In the genomic region with DNA sequence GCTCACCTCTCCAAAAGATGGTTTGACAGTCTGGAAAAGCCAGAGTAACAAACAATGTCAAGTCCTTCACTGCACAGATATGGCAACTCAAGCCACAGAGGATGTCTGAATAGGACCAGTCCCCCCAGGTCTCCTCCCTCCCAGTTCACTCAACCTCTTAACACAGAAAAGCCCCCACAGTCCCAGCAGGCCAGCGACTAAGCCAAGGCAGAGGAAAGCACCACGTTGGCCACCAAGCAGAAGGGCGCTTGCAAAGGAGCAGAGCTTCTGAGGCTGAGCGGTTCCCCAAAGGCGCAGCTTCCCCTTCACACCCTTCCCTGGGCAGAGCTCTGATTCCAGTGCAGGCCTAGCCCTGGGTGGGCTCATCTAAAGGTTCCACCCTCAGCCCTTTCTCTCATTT, we compare ENCODE assay signal across 8 cellular contexts.
DNase-seq lines count a peak whose midpoint lies in the region; ATAC-seq and TF ChIP-seq lines count a peak whose summit lies in the region.

No MANE protein-coding gene starts in this region.

- H3K9me3 ChIP-seq in esophagus muscularis mucosa = no peaks in the 10 kb centered on the region
- no peaks in the 10 kb centered on the region for H3K9me3 ChIP-seq in aorta (ENCODE audit: control insufficient read depth, low read length)

- peak; percentile 36 for ATAC-seq in HG03571 (IDR thresholded peaks at IDR 0.05; ENCODE audit: unreplicated experiment)
- peak; percentile 76 for ATAC-seq in aorta (ENCODE audit: low FRiP score)

- H3K27ac ChIP-seq in esophagus muscularis mucosa (replicated peaks in 1 of 4) (peak overlapping the region; percentile 84 to 91 (median 90)), aorta (ENCODE audit: low read depth in 1 of 2, low read length in 2 of 2) (peak overlapping the region in 1 of 2 donors; percentile 67)

- TF ChIP-seq CTCF in Calu3 (IDR thresholded peaks at IDR 0.05; ENCODE audit: unreplicated experiment) = no peak
- TF ChIP-seq CTCF in GM20000 (IDR thresholded peaks at IDR 0.05; ENCODE audit: extremely low read depth, missing control alignments) = no peak
- no peak for TF ChIP-seq CTCF in esophagus muscularis mucosa (IDR thresholded peaks at IDR 0.05)
- no peak for TF ChIP-seq CTCF in nephron (IDR thresholded peaks at IDR 0.05; ENCODE audit: unreplicated experiment in 3 of 3)

- H3K4me1 ChIP-seq in esophagus muscularis mucosa = peaks cover 9 to 58% (median 45%) of the 10 kb centered on the region in 4 donors
- H3K4me1 ChIP-seq in aorta (ENCODE audit: control insufficient read depth in 1 of 2, insufficient read depth in 2 of 2, low read length in 2 of 2) = peaks cover 0 to 9% of the 10 kb centered on the region in 2 donors

- H3K27ac Mint-ChIP-seq in Calu3 (ENCODE audit: unreplicated experiment) (peak overlapping the region; percentile 74), nephron (peak overlapping the region; percentile 44 to 89 (median 56))

- TF ChIP-seq POLR2A in esophagus muscularis mucosa (IDR thresholded peaks at IDR 0.05; ENCODE audit: low read depth) = no peak

- BruUV-seq in Calu3 (replicated peaks; lab: Mats Ljungman, UMichigan) = no TSS peak

- H3K4me3 ChIP-seq in esophagus muscularis mucosa (peak overlapping the region; percentile 66 to 79 (median 70)), aorta (ENCODE audit: low read length in 2 of 2) (peak overlapping the region; percentile 56 to 83)

- H3K9me3 Mint-ChIP-seq in Calu3 (ENCODE audit: low read depth, unreplicated experiment) = no peaks in the 10 kb centered on the region
- no peaks in the 10 kb centered on the region for H3K9me3 Mint-ChIP-seq in nephron

- H3K36me3 ChIP-seq in esophagus muscularis mucosa (no peaks in the 10 kb centered on the region), aorta (ENCODE audit: control insufficient read depth in 1 of 2, insufficient read depth in 2 of 2, low read length in 1 of 2) (no peaks in the 10 kb centered on the region)

- H3K36me3 Mint-ChIP-seq in Calu3 (ENCODE audit: insufficient read depth, unreplicated experiment) (peaks cover 12% of the 10 kb centered on the region), nephron (ENCODE audit: low read depth) (no peaks in the 10 kb centered on the region)

- CTCF ChIA-PET in Calu3 (lab: Charles Lee) = interaction anchor here (0.6 to 2.4 kb wide), 6 partner anchors 10 to 154 kb away, joined by 3 to 10 read pairs (median 3); no protein-coding TSS in a partner anchor

- DNase-seq in Calu3 = no peak
- peak; percentile 41 for DNase-seq in GM20000 (ENCODE audit: low spot score)
- peak; percentile 5 to 8 for DNase-seq in activated CD4-positive, alpha-beta T cell treated with anti-CD3 and anti-CD28 coated beads, Interleukin-2, amount 50 U/mL, for 24 hours (ENCODE audit: low read depth in 1 of 2, low spot score in 1 of 2)
- no peak for DNase-seq in esophagus muscularis mucosa (ENCODE audit: extremely low spot score)
- peak in 1 of 2 donors; percentile 65 for DNase-seq in aorta
- no peak for DNase-seq in DMS53 treated with DMSO at 0.1 percent for 48 hours (lab: John Stamatoyannopoulos, UW; ENCODE audit: unreplicated experiment)

- WGBS in esophagus muscularis mucosa = no CpG with 5 or more reads among the region's 5 CpGs
- WGBS in aorta, 2 donors = 3 to 4% methylated on average over 5 of the region's 5 CpGs

- H3K27me3 Mint-ChIP-seq in Calu3 (ENCODE audit: unreplicated experiment) = no peaks in the 10 kb centered on the region
- H3K27me3 Mint-ChIP-seq in nephron (ENCODE audit: low read depth) = no peaks in the 10 kb centered on the region

- H3K27me3 ChIP-seq in esophagus muscularis mucosa = no peaks in the 10 kb centered on the region
- H3K27me3 ChIP-seq in aorta (ENCODE audit: control insufficient read depth in 1 of 2, insufficient read depth in 2 of 2, low read length in 1 of 2) = no peaks in the 10 kb centered on the region

- H3K4me1 Mint-ChIP-seq in Calu3 (ENCODE audit: low read depth, unreplicated experiment) (peaks cover 52% of the 10 kb centered on the region), nephron (peaks cover 32% of the 10 kb centered on the region)

- intact Hi-C loops in Calu3 (cut with micrococcal nuclease; ENCODE audit: unreplicated experiment) (loop anchor here (5.0 to 10.0 kb wide), 2 partner anchors 61 to 134 kb away; partner anchors contain the start of gene PAK1), esophagus muscularis mucosa (cut with DNase I) (loop anchor here (5.0 to 10.0 kb wide), 2 partner anchors 56 to 61 kb away; partner anchors contain the start of gene PAK1), aorta (cut with DNase I) (loop anchor here in 1 of 2 donors (5.0 kb wide), 1 partner anchor 61 kb away; the partner anchor contains the start of gene PAK1)

- H3K4me3 Mint-ChIP-seq in Calu3 (ENCODE audit: low read depth, unreplicated experiment) = peak overlapping the region; percentile 88
- H3K4me3 Mint-ChIP-seq in nephron = peak overlapping the region; percentile 86 to 90 (median 88)

- TF ChIP-seq EP300 in esophagus muscularis mucosa (IDR thresholded peaks at IDR 0.05) = no peak

Comparison
In these comparisons a context has a peak if more than half of its experiments do, and no peak if none do; other contexts are left out.
1. DNase-seq: peak in GM20000 (single experiment) and activated CD4-positive, alpha-beta T cell treated with anti-CD3 and anti-CD28 coated beads, Interleukin-2, amount 50 U/mL, for 24 hours (2 of 2); none in Calu3 (single experiment), esophagus muscularis mucosa (single experiment) and DMS53 treated with DMSO at 0.1 percent for 48 hours (single experiment).